ENCODE assay signal across 2 cellular contexts in genomic region chr3:133820129-133820528, GRCh38.
TF ChIP-seq lines count a peak whose summit lies in the region.

No MANE protein-coding gene starts in this region.

TF ChIP-seq in HCT116, 20 proteins besides CTCF, POLR2A, EP300 and RAD21:
- TF ChIP-seq ZBTB33 (IDR thresholded peaks at IDR 0.05; ENCODE audit: extremely low read depth, insufficient replicate concordance, low read length): no peak
- no peak for TF ChIP-seq EZH2phosphoT487 (IDR thresholded peaks at IDR 0.05; ENCODE audit: borderline replicate concordance)
- TF ChIP-seq YY1 (IDR thresholded peaks at IDR 0.05; ENCODE audit: extremely low read depth, insufficient replicate concordance, low read depth, low read length): no peak
- TF ChIP-seq SRF (IDR thresholded peaks at IDR 0.05; ENCODE audit: low read depth): no peak

TF ChIP-seq in K562, 482 proteins besides CTCF, POLR2A, EP300 and RAD21:
- TF ChIP-seq TFE3 (CRISPR knock-in tag; IDR thresholded peaks at IDR 0.05) (no peak), FOXK2 (conservative IDR thresholded peaks at IDR 0.05 in 1 of 2, IDR thresholded peaks at IDR 0.05 in 1 of 2; ENCODE audit: low read depth in 2 of 2) (no peak), NFIC (IDR thresholded peaks at IDR 0.05) (no peak), CHCHD3 (CRISPR knock-in tag; IDR thresholded peaks at IDR 0.05) (no peak), SMARCB1 (IDR thresholded peaks at IDR 0.05; ENCODE audit: insufficient read length, low read depth) (no peak), ZHX1 (conservative IDR thresholded peaks at IDR 0.05; ENCODE audit: low read length) (no peak), ZNF444 (CRISPR knock-in tag; IDR thresholded peaks at IDR 0.05) (no peak), TBP (optimal IDR thresholded peaks at IDR 0.05; ENCODE audit: low read depth, low read length) (no peak), FOXA1 (IDR thresholded peaks at IDR 0.05; ENCODE audit: borderline replicate concordance) (no peak), ZSCAN32 (CRISPR knock-in tag; IDR thresholded peaks at IDR 0.05) (no peak), TAF9B (IDR thresholded peaks at IDR 0.05; ENCODE audit: partially characterized antibody) (no peak), SIN3A (IDR thresholded peaks at IDR 0.05; ENCODE audit: borderline replicate concordance in 2 of 2, control insufficient read depth in 1 of 2, low read depth in 2 of 2, low read length in 2 of 2) (no peak)
